Comparison of ENCODE assay signal across 8 cellular contexts in genomic region chr12:15856097-15856982, GRCh38. TPM values are rescaled to one million over a fixed set of nuclear protein-coding genes. Genes with fewer than 3 reads are reported as not detected.
DNase-seq lines count a peak whose midpoint lies in the region; ATAC-seq and TF ChIP-seq lines count a peak whose summit lies in the region.

No MANE protein-coding gene starts in this region.

- no peak overlapping the region for H3K27ac Mint-ChIP-seq in activated T-helper 17 cell treated with anti-CD3 and anti-CD28 coated beads, Interleukin-2, amount 50 U/mL, for 72 hours

- H3K36me3 Mint-ChIP-seq in activated T-helper 17 cell treated with anti-CD3 and anti-CD28 coated beads, Interleukin-2, amount 50 U/mL, for 72 hours (ENCODE audit: low read depth), result no peaks in the 10 kb centered on the region

- CTCF ChIA-PET in HEK293T (lab: Yijun Ruan, JAX), result interaction anchor here (0.6 to 3.1 kb wide), 11 partner anchors 56 to 581 kb away, joined by 3 to 13 read pairs (median 4); no protein-coding TSS in a partner anchor

- POLR2A ChIA-PET in HEK293T (lab: Yijun Ruan, JAX), result interaction anchor here (1.0 kb wide), 1 partner anchor 66 kb away, joined by 3 read pairs; no protein-coding TSS in a partner anchor

- no peaks in the 10 kb centered on the region for H3K9me3 Mint-ChIP-seq in activated T-helper 17 cell treated with anti-CD3 and anti-CD28 coated beads, Interleukin-2, amount 50 U/mL, for 72 hours

- H3K4me3 Mint-ChIP-seq in activated T-helper 17 cell treated with anti-CD3 and anti-CD28 coated beads, Interleukin-2, amount 50 U/mL, for 72 hours, result no peak overlapping the region

- peak; percentile 56 for DNase-seq in NCI-H2107 treated with DMSO at 0.1 percent for 48 hours (lab: John Stamatoyannopoulos, UW; ENCODE audit: unreplicated experiment)
- DNase-seq in NCI-H2107 (lab: John Stamatoyannopoulos, UW), result no peak
- peak; percentile 32 for DNase-seq in HEK293T (ENCODE audit: extremely low spot score)
- DNase-seq in NCI-H69 (lab: John Stamatoyannopoulos, UW), result peak; percentile 54
- peak; percentile 54 for DNase-seq in glomerular visceral epithelial cell (ENCODE audit: extremely low spot score)
- peak; percentile 68 for DNase-seq in putamen (ENCODE audit: low spot score)

- no peaks in the 10 kb centered on the region for H3K4me1 Mint-ChIP-seq in activated T-helper 17 cell treated with anti-CD3 and anti-CD28 coated beads, Interleukin-2, amount 50 U/mL, for 72 hours

- peaks cover 11% of the 10 kb centered on the region for H3K27me3 Mint-ChIP-seq in activated T-helper 17 cell treated with anti-CD3 and anti-CD28 coated beads, Interleukin-2, amount 50 U/mL, for 72 hours

- ATAC-seq in activated T-helper 17 cell treated with anti-CD3 and anti-CD28 coated beads, Interleukin-2, amount 50 U/mL, for 72 hours (replicated peaks), result peak; percentile 39
- no peak for ATAC-seq in HG03378 (IDR thresholded peaks at IDR 0.05; ENCODE audit: unreplicated experiment)

TF ChIP-seq in HEK293T, 16 proteins besides CTCF, POLR2A, EP300 and RAD21:
- no peak for TF ChIP-seq ARNT (IDR thresholded peaks at IDR 0.05)
TF ChIP-seq in HEK293T: peak in this region for 0.

RNA-seq across cellular contexts. Expression of gene STRAP, which starts 25.8 kb away (rescaled TPM):
- total RNA-seq in activated T-helper 17 cell treated with anti-CD3 and anti-CD28 coated beads, Interleukin-2, amount 50 U/mL, for 72 hours, result 100 to 1,000 TPM in 1 of 2 donors, 10 to 100 TPM in 1; 62.4 to 131 TPM

RNA-seq across cellular contexts. Expression of gene DERA, which starts 54.8 kb away (rescaled TPM):
- total RNA-seq in activated T-helper 17 cell treated with anti-CD3 and anti-CD28 coated beads, Interleukin-2, amount 50 U/mL, for 72 hours, result 10 to 100 TPM; 19.2 to 26.1 TPM
